ENCODE assay signal across 8 cellular contexts in the genomic region with DNA sequence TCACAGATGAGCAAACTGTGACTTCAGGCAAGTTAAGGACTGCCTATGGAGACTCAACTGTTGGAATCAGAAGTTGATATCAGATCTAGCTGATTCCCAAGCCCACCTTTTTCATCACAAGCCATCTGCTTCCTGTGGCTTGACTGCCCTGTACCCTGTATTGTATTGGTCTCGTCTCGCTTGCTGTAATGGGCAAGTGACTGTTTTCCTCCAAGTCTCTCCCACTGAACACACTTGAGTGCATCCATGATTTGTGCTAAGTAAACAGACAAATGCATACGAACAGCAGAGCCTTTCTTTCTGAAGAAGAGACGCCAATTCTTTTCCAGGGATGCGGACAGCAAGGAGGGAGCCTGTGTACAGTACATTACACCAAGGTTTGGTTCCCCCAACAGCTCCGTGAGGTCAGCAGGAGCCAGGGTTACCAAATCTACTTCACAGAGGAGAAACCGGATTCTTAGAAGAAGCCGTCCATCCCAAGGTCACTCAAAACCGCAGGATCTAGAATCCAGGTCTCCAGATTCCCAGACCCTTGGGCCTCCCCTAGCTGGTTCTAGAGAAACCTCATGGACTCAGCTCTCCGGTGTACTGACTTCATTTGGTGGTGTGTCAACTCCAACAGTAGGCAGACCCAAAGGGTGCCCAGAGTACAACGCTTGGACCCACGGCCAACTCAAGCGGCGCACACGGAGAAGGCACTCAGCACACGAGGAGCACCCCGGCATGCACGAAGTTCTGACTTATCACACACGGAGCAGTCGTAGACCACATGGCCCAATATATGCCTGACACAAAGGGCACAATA. TPM values are rescaled to one million over a fixed set of nuclear protein-coding genes. Genes with fewer than 3 reads are reported as not detected.
DNase-seq lines count a peak whose midpoint lies in the region; ATAC-seq and TF ChIP-seq lines count a peak whose summit lies in the region.

No MANE protein-coding gene starts in this region.

- TF ChIP-seq CTCF in BE2C (IDR thresholded peaks at IDR 0.05; ENCODE audit: low read depth, low read length), result no peak
- no peak for TF ChIP-seq CTCF in adrenal gland (IDR thresholded peaks at IDR 0.05)
- no peak for TF ChIP-seq CTCF in hepatocyte (IDR thresholded peaks at IDR 0.05; ENCODE audit: poor library complexity)

- H3K27ac ChIP-seq in adrenal gland (peak overlapping the region in 3 of 5 donors; percentile 87 to 96 (median 90)), hepatocyte (peak overlapping the region; percentile 76)

- H3K4me2 ChIP-seq in hepatocyte, result peak overlapping the region; percentile 90

- no peaks in the 10 kb centered on the region for H3K9me3 ChIP-seq in BE2C
- H3K9me3 ChIP-seq in adrenal gland (replicated peaks in 1 of 3), result no peaks in the 10 kb centered on the region
- H3K9me3 ChIP-seq in hepatocyte (ENCODE audit: low read depth), result no peaks in the 10 kb centered on the region

- peaks cover 3% of the 10 kb centered on the region for H4K20me1 ChIP-seq in hepatocyte (ENCODE audit: insufficient read depth, poor library complexity, severe bottlenecking)

- ATAC-seq in GM19452 (IDR thresholded peaks at IDR 0.05; ENCODE audit: unreplicated experiment), result no peak

- H3K4me3 ChIP-seq in BE2C (ENCODE audit: low read depth, low read length) (peak overlapping the region; percentile 92), adrenal gland (peak overlapping the region in 3 of 4 donors; percentile 77 to 93 (median 78)), hepatocyte (peak overlapping the region; percentile 78), skeletal muscle cell (ENCODE audit: low read depth, low read length) (peak overlapping the region; percentile 81)

- DNase-seq in BE2C (peak; percentile 23), NAMALWA (ENCODE audit: low spot score) (peak; percentile 28), adrenal gland (peak in 5 of 7 donors; percentile 30 to 40 (median 38)), hepatocyte (ENCODE audit: low spot score) (peak; percentile 38), skeletal muscle cell (ENCODE audit: low read depth) (no peak), NCI-H1436 (lab: John Stamatoyannopoulos, UW) (no peak)

- intact Hi-C loops in adrenal gland (cut with DNase I), result no loop called here

- 10 to 14% (median 11%) methylated on average over 18 to 20 of the region's 20 CpGs for WGBS in adrenal gland, 4 donors
- 8% methylated on average over 20 of the region's 20 CpGs for WGBS in hepatocyte (ENCODE audit: low lambda C conversion rate, missing lambda C conversion rate)

- peaks cover 46% of the 10 kb centered on the region for H3K36me3 ChIP-seq in BE2C
- peaks cover 0 to 61% of the 10 kb centered on the region in 2 donors for H3K36me3 ChIP-seq in adrenal gland (replicated peaks in 1 of 2)
- H3K36me3 ChIP-seq in hepatocyte (replicated peaks; ENCODE audit: insufficient read depth, low read depth), result no peaks in the 10 kb centered on the region

- peaks cover 61% of the 10 kb centered on the region for H3K79me2 ChIP-seq in hepatocyte

- TF ChIP-seq POLR2A in GM19193 (IDR thresholded peaks at IDR 0.05; ENCODE audit: extremely low read depth, insufficient read depth, insufficient read length) (peak; percentile 15), adrenal gland (IDR thresholded peaks at IDR 0.05) (peak in 1 of 2 donors; percentile 13)

- no peaks in the 10 kb centered on the region for H3K9me2 ChIP-seq in hepatocyte (replicated peaks; ENCODE audit: insufficient read depth)

- no peaks in the 10 kb centered on the region for H3K27me3 ChIP-seq in BE2C
- H3K27me3 ChIP-seq in adrenal gland, result no peaks in the 10 kb centered on the region
- H3K27me3 ChIP-seq in hepatocyte, result no peaks in the 10 kb centered on the region

- H3K4me1 ChIP-seq in BE2C, result no peaks in the 10 kb centered on the region; the same call in 1 of the 2 replicates
- H3K4me1 ChIP-seq in adrenal gland (replicated peaks in 1 of 2), result peaks cover 17 to 26% of the 10 kb centered on the region in 2 donors
- H3K4me1 ChIP-seq in hepatocyte (ENCODE audit: insufficient read depth), result peaks cover 13% of the 10 kb centered on the region

- peak overlapping the region; percentile 67 for H2AFZ ChIP-seq in hepatocyte

RNA-seq across cellular contexts. Expression of a gene that starts 1.2 kb away (rescaled TPM):
- 92.6 TPM for polyA plus RNA-seq in BE2C (2012; ENCODE audit: insufficient read depth, insufficient read length, low read depth)
- 100 to 1,000 TPM in 3 of 8 donors, 10 to 100 TPM in 5; 46.9 to 141 (median 81.2) TPM for total RNA-seq in adrenal gland
- polyA plus RNA-seq in adrenal gland, result 10 to 100 TPM; 52.7 to 94.2 (median 55.0) TPM
- total RNA-seq in hepatocyte, result 94.8 and 103 TPM in 2 replicates
- 78.5 and 99.3 TPM in 2 replicates for polyA plus RNA-seq in hepatocyte

RNA-seq across cellular contexts. Expression of a gene that starts 1.5 kb away (rescaled TPM):
- 57.8 TPM for polyA plus RNA-seq in BE2C (2012; ENCODE audit: insufficient read depth, insufficient read length, low read depth)
- 10 to 100 TPM; 52.4 to 90.0 (median 64.3) TPM for total RNA-seq in adrenal gland
- 100 to 1,000 TPM in 1 of 3 donors, 10 to 100 TPM in 2; 35.6 to 107 (median 49.5) TPM for polyA plus RNA-seq in adrenal gland
- 102 and 109 TPM in 2 replicates for total RNA-seq in hepatocyte
- polyA plus RNA-seq in hepatocyte, result 85.6 and 91.5 TPM in 2 replicates

RNA-seq across cellular contexts. Expression of a gene that starts 23.4 kb away (rescaled TPM):
- polyA plus RNA-seq in BE2C (2012; ENCODE audit: insufficient read depth, insufficient read length, low read depth), result not detected
- total RNA-seq in adrenal gland (1 to 10 TPM in 2 of 8 donors, not detected in 6; 1.7 to 5.0 TPM), hepatocyte (not detected in 2 replicates)
- polyA plus RNA-seq in adrenal gland (1 to 10 TPM in 2 of 3 donors, not detected in 1; 1.8 to 4.3 TPM), hepatocyte (2.2 TPM in 1 of 2 replicates, not detected in the other)

RNA-seq across cellular contexts. Expression of a gene that starts 27.0 kb away (rescaled TPM):
- polyA plus RNA-seq in BE2C (2012; ENCODE audit: insufficient read depth, insufficient read length, low read depth), result 30.2 TPM
- 10 to 100 TPM; 20.8 to 44.4 (median 32.2) TPM for total RNA-seq in adrenal gland
- 10 to 100 TPM; 17.5 to 41.1 (median 20.5) TPM for polyA plus RNA-seq in adrenal gland
- total RNA-seq in hepatocyte, result 18.5 and 21.8 TPM in 2 replicates
- polyA plus RNA-seq in hepatocyte, result 19.5 and 22.4 TPM in 2 replicates

Comparison
In these comparisons a context has a peak if more than half of its experiments do, and no peak if none do; other contexts are left out.
1. DNase-seq: peak in BE2C (single experiment), NAMALWA (single experiment), adrenal gland (5 of 7) and hepatocyte (single experiment); none in skeletal muscle cell (single experiment) and NCI-H1436 (single experiment).
2. Peak in every context shown above with its lines, with median percentiles within 50 percentile points of each other: H3K4me3 ChIP-seq.